Comparison of ENCODE assay signal across 13 cellular contexts in the genomic region with DNA sequence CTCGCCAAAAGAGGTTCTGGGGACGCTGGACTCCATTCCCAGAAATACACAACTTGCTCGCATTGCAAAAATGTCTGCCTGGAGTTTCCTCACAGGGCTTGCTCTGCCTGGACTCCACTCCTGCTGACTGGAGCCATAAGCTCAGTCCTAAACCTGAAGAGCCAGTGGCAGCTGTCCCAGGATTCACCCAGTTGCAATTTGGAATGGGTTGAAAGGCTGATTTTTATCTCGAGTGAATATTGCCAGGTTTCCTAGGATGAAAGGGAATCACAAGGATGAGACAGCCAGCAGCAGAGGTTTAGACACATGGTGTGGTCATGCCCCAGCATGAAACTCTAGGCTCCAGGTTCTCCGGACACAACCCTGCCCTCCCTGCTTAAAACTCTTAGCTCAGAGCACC.
"Had no signal": no experiment of that assay in that cellular context is flagged by ENCODE, and none has a peak within 500 bp of the region (broad histone marks: within the 10 kb centered on the region; RNA-seq: fewer than 3 reads in every experiment).

No MANE protein-coding gene starts in this region.

- H3K4me3 Mint-ChIP-seq: activated naive CD4-positive, alpha-beta T cell treated with anti-CD3 and anti-CD28 coated beads for 36 hours; dendritic cell treated with granulocyte-macrophage colony-stimulating factor and Interleukin-4, amounts not matched to agents 40 ng/mL and 50 ng/mL, for 4 days; effector memory CD8-positive, alpha-beta T cell; naive B cell; stimulated activated memory B cell treated with anti-CD40 and anti-IgM and Interleukin-4, amounts not matched to agents 10 μg/mL and 1 μg/mL and 100 μg/mL, for 72 hours had no signal

- H3K4me3 ChIP-seq: ascending aorta, pancreas, thyroid gland had no signal

- ATAC-seq: effector memory CD8-positive, alpha-beta T cell; pancreas; stimulated activated memory B cell treated with anti-CD40 and anti-IgM and Interleukin-4, amounts not matched to agents 10 μg/mL and 1 μg/mL and 100 μg/mL, for 72 hours had no signal

- FAIRE-seq: bronchial epithelial cell, pancreas had no signal

- H3K27me3 ChIP-seq: ascending aorta, pancreas, thyroid gland had no signal

- H3K4me1 ChIP-seq: ascending aorta, pancreas had no signal

- H3K27ac Mint-ChIP-seq: activated naive CD4-positive, alpha-beta T cell treated with anti-CD3 and anti-CD28 coated beads for 36 hours; activated T-helper 2 cell treated with anti-CD3 and anti-CD28 coated beads, Interferon-gamma antibody, Interleukin-2, Interleukin-4, amounts not matched to agents 10 μg/mL and 5 μg/mL and 100 μg/mL, durations not matched to agents 14 hours and 24 hours and 36 hours; dendritic cell treated with granulocyte-macrophage colony-stimulating factor and Interleukin-4, amounts not matched to agents 40 ng/mL and 50 ng/mL, for 4 days; effector memory CD8-positive, alpha-beta T cell; naive B cell; stimulated activated memory B cell treated with anti-CD40 and anti-IgM and Interleukin-4, amounts not matched to agents 10 μg/mL and 1 μg/mL and 100 μg/mL, for 72 hours had no signal

- H3K36me3 ChIP-seq: ascending aorta, pancreas, thyroid gland had no signal

- H3K9me3 Mint-ChIP-seq: activated naive CD4-positive, alpha-beta T cell treated with anti-CD3 and anti-CD28 coated beads for 36 hours; activated T-helper 2 cell treated with anti-CD3 and anti-CD28 coated beads, Interferon-gamma antibody, Interleukin-2, Interleukin-4, amounts not matched to agents 10 μg/mL and 5 μg/mL and 100 μg/mL, durations not matched to agents 14 hours and 24 hours and 36 hours; dendritic cell treated with granulocyte-macrophage colony-stimulating factor and Interleukin-4, amounts not matched to agents 40 ng/mL and 50 ng/mL, for 4 days; effector memory CD8-positive, alpha-beta T cell; naive B cell; stimulated activated memory B cell treated with anti-CD40 and anti-IgM and Interleukin-4, amounts not matched to agents 10 μg/mL and 1 μg/mL and 100 μg/mL, for 72 hours had no signal

- H3K27ac ChIP-seq: ascending aorta, pancreas, thyroid gland had no signal

- H3K4me1 Mint-ChIP-seq: naive B cell; stimulated activated memory B cell treated with anti-CD40 and anti-IgM and Interleukin-4, amounts not matched to agents 10 μg/mL and 1 μg/mL and 100 μg/mL, for 72 hours had no signal

- H3K36me3 Mint-ChIP-seq: naive B cell; stimulated activated memory B cell treated with anti-CD40 and anti-IgM and Interleukin-4, amounts not matched to agents 10 μg/mL and 1 μg/mL and 100 μg/mL, for 72 hours had no signal

- H3K9me3 ChIP-seq: ascending aorta, pancreas, thyroid gland had no signal

- DNase-seq: activated CD4-positive, alpha-beta T cell treated with anti-CD3 and anti-CD28 coated beads for 1 hour; activated CD4-positive, alpha-beta T cell treated with anti-CD3 and anti-CD28 coated beads, Interleukin-2, amount 50 U/mL, for 4 hours; activated naive CD4-positive, alpha-beta T cell treated with anti-CD3 and anti-CD28 coated beads for 36 hours; effector memory CD8-positive, alpha-beta T cell; naive B cell; pancreas; stimulated activated CD4-positive, alpha-beta T cell treated with anti-CD3 and anti-CD28 coated beads, Interleukin-2, amount 100 ng/mL, for 48 hours had no signal
